Comparison of ENCODE assay signal across 8 cellular contexts in genomic region chr17:7214300-7215135, GRCh38. TPM values are rescaled to one million over a fixed set of nuclear protein-coding genes. Genes with fewer than 3 reads are reported as not detected.
DNase-seq lines count a peak whose midpoint lies in the region; ATAC-seq and TF ChIP-seq lines count a peak whose summit lies in the region.

No MANE protein-coding gene starts in this region.

- TF ChIP-seq CTCF in BJ (IDR thresholded peaks at IDR 0.05; ENCODE audit: insufficient read depth, low read depth, low read length): peak; percentile 71
- TF ChIP-seq CTCF in colonic mucosa (IDR thresholded peaks at IDR 0.05): no peak

- ATAC-seq in GM19351 (IDR thresholded peaks at IDR 0.05; ENCODE audit: unreplicated experiment): peak; percentile 65
- ATAC-seq in HG03469 (IDR thresholded peaks at IDR 0.05; ENCODE audit: unreplicated experiment): peak; percentile 44

- H3K27me3 ChIP-seq in BJ (ENCODE audit: control insufficient read depth, insufficient read depth, low read length): no peaks in the 10 kb centered on the region
- H3K27me3 ChIP-seq in colonic mucosa: no peaks in the 10 kb centered on the region

- H3K4me1 ChIP-seq in colonic mucosa: no peaks in the 10 kb centered on the region

- no peaks in the 10 kb centered on the region for H3K9me3 ChIP-seq in colonic mucosa

- H3K4me3 ChIP-seq in BJ (ENCODE audit: low read depth, low read length) (peak overlapping the region; percentile 38), colonic mucosa (peak overlapping the region; percentile 40)

- POLR2A ChIA-PET in BJ (lab: Charles Lee): no interaction called here

- CTCF ChIA-PET in BJ (lab: Yijun Ruan, JAX): interaction anchor here (1.1 to 2.3 kb wide), 5 partner anchors 20 to 170 kb away, joined by 3 to 11 read pairs (median 4); partner anchors contain the start of genes DVL2 and SLC16A11

- peak overlapping the region; percentile 45 to 62 for H3K9ac ChIP-seq in colonic mucosa (ENCODE audit: low read depth in 2 of 2, low read length in 2 of 2)

- intact Hi-C loops in colonic mucosa (cut with DNase I): no loop called here

- DNase-seq in BJ (ENCODE audit: low read depth) (peak; percentile 71), NCI-H526 (lab: John Stamatoyannopoulos, UW) (peak; percentile 92 to 98), colonic mucosa (peak; percentile 99), left kidney (ENCODE audit: low read depth, low spot score) (peak; percentile 100)
- peak; percentile 100 for DNase-seq in activated CD4-positive, alpha-beta T cell treated with anti-CD3 and anti-CD28 coated beads for 48 hours
- DNase-seq in stimulated activated CD4-positive, alpha-beta T cell treated with anti-CD3 and anti-CD28 coated beads, Interleukin-1b, Interleukin-23, amount 100 ng/mL, for 48 hours: peak; percentile 100

- H3K27ac ChIP-seq in colonic mucosa: peak overlapping the region; percentile 63

- H3K36me3 ChIP-seq in BJ (ENCODE audit: control insufficient read depth, insufficient read depth, low read length): no peaks in the 10 kb centered on the region
- H3K36me3 ChIP-seq in colonic mucosa: no peaks in the 10 kb centered on the region

RNA-seq across cellular contexts. Expression of gene DLG4, which starts 5.1 kb away (rescaled TPM):
- 13.3 and 20.4 TPM in 2 replicates for polyA plus RNA-seq in BJ (2011; rRNA removed)
- 12.5 and 14.0 TPM in 2 replicates for polyA minus RNA-seq in BJ (2011; rRNA and poly(A)+ RNA removed)
- 1 to 10 TPM; 4.8 to 5.6 TPM for total RNA-seq in colonic mucosa

RNA-seq across cellular contexts. Expression of gene ACADVL, which starts 5.2 kb away (rescaled TPM):
- 335 and 517 TPM in 2 replicates for polyA plus RNA-seq in BJ (2011; rRNA removed)
- polyA minus RNA-seq in BJ (2011; rRNA and poly(A)+ RNA removed): 165 and 275 TPM in 2 replicates
- total RNA-seq in colonic mucosa: 100 to 1,000 TPM; 606 to 859 TPM

RNA-seq across cellular contexts. Expression of gene DVL2, which starts 19.8 kb away (rescaled TPM):
- 3.6 and 5.0 TPM in 2 replicates for polyA plus RNA-seq in BJ (2011; rRNA removed)
- 11.0 and 13.7 TPM in 2 replicates for polyA minus RNA-seq in BJ (2011; rRNA and poly(A)+ RNA removed)
- 10 to 100 TPM; 32.4 to 42.4 TPM for total RNA-seq in colonic mucosa

RNA-seq across cellular contexts. Expression of gene PHF23, which starts 24.7 kb away (rescaled TPM):
- polyA plus RNA-seq in BJ (2011; rRNA removed): 59.0 and 72.8 TPM in 2 replicates
- polyA minus RNA-seq in BJ (2011; rRNA and poly(A)+ RNA removed): 31.7 and 70.2 TPM in 2 replicates
- 10 to 100 TPM; 29.8 to 38.6 TPM for total RNA-seq in colonic mucosa

RNA-seq across cellular contexts. Expression of gene GABARAP, which starts 27.7 kb away (rescaled TPM):
- polyA plus RNA-seq in BJ (2011; rRNA removed): 762 and 865 TPM in 2 replicates
- polyA minus RNA-seq in BJ (2011; rRNA and poly(A)+ RNA removed): 247 and 343 TPM in 2 replicates
- 100 to 1,000 TPM; 378 to 513 TPM for total RNA-seq in colonic mucosa

Comparison
In these comparisons a context has a peak if more than half of its experiments do, and no peak if none do; other contexts are left out.
1. Peak in every context shown above with its lines: DNase-seq, ATAC-seq, H3K4me3 ChIP-seq and H3K27ac ChIP-seq.